In the genomic region with DNA sequence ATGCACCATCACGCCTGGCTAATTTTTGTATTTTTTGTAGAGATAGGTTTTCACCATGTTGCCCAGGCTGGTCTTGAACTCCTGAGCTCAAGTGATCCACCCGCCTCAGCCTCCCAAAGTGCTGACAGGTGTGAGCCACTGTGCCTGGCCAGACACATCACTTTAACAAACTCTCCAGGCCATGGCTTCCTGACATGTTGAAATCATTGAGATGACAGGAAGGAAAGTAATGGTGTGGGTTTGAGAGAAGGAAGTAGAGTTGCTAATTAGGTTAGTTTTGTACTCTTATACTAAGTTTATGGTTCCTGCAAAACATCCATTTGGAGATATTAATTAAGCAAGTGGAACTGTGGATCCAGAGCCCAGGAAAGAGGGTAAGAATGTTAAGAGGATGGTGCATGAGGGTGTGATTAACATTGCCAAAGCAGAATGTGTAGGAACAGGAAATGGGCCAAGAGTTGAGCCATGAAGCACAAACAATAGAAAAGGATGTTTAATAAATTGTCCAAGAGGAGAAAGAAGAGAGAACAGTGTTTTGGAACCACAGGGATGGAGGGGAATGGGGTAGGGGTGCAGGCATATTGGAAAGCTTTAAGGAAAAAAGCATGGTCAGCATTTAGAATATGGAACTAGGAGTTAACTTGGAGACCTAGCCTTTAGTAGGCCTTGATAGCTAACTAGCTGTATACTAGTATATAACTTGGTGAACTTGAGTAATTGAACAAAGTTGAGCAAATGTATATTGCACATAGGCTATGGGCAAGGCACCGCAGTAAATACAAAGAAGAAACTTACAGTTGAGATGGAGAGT, we compare ENCODE assay signal across 1 cellular context.
TF ChIP-seq lines count a peak whose summit lies in the region.

No MANE protein-coding gene starts in this region.

TF ChIP-seq in GM23338, 12 proteins besides CTCF, POLR2A, EP300 and RAD21 (continued from another document):
- TF ChIP-seq, protein P1, sequence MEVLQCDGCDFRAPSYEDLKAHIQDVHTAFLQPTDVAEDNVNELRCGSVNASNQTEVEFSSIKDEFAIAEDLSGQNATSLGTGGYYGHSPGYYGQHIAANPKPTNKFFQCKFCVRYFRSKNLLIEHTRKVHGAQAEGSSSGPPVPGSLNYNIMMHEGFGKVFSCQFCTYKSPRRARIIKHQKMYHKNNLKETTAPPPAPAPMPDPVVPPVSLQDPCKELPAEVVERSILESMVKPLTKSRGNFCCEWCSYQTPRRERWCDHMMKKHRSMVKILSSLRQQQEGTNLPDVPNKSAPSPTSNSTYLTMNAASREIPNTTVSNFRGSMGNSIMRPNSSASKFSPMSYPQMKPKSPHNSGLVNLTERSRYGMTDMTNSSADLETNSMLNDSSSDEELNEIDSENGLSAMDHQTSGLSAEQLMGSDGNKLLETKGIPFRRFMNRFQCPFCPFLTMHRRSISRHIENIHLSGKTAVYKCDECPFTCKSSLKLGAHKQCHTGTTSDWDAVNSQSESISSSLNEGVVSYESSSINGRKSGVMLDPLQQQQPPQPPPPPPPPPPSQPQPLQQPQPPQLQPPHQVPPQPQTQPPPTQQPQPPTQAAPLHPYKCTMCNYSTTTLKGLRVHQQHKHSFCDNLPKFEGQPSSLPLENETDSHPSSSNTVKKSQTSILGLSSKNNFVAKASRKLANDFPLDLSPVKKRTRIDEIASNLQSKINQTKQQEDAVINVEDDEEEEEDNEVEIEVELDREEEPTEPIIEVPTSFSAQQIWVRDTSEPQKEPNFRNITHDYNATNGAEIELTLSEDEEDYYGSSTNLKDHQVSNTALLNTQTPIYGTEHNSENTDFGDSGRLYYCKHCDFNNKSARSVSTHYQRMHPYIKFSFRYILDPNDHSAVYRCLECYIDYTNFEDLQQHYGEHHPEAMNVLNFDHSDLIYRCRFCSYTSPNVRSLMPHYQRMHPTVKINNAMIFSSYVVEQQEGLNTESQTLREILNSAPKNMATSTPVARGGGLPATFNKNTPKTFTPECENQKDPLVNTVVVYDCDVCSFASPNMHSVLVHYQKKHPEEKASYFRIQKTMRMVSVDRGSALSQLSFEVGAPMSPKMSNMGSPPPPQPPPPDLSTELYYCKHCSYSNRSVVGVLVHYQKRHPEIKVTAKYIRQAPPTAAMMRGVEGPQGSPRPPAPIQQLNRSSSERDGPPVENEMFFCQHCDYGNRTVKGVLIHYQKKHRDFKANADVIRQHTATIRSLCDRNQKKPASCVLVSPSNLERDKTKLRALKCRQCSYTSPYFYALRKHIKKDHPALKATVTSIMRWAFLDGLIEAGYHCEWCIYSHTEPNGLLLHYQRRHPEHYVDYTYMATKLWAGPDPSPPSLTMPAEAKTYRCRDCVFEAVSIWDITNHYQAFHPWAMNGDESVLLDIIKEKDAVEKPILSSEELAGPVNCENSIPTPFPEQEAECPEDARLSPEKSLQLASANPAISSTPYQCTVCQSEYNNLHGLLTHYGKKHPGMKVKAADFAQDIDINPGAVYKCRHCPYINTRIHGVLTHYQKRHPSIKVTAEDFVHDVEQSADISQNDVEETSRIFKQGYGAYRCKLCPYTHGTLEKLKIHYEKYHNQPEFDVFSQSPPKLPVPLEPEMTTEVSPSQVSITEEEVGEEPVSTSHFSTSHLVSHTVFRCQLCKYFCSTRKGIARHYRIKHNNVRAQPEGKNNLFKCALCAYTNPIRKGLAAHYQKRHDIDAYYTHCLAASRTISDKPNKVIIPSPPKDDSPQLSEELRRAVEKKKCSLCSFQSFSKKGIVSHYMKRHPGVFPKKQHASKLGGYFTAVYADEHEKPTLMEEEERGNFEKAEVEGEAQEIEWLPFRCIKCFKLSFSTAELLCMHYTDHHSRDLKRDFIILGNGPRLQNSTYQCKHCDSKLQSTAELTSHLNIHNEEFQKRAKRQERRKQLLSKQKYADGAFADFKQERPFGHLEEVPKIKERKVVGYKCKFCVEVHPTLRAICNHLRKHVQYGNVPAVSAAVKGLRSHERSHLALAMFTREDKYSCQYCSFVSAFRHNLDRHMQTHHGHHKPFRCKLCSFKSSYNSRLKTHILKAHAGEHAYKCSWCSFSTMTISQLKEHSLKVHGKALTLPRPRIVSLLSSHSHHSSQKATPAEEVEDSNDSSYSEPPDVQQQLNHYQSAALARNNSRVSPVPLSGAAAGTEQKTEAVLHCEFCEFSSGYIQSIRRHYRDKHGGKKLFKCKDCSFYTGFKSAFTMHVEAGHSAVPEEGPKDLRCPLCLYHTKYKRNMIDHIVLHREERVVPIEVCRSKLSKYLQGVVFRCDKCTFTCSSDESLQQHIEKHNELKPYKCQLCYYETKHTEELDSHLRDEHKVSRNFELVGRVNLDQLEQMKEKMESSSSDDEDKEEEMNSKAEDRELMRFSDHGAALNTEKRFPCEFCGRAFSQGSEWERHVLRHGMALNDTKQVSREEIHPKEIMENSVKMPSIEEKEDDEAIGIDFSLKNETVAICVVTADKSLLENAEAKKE (CRISPR knock-in tag; IDR thresholded peaks at IDR 0.05), result no peak
- TF ChIP-seq ZNF114 (CRISPR knock-in tag; IDR thresholded peaks at IDR 0.05) (no peak), JUNB (IDR thresholded peaks at IDR 0.05; ENCODE audit: unreplicated experiment) (no peak), EZH2 (IDR thresholded peaks at IDR 0.05; ENCODE audit: low read depth, unreplicated experiment) (no peak), NANOG (IDR thresholded peaks at IDR 0.05; ENCODE audit: borderline replicate concordance) (no peak), STAT1 (IDR thresholded peaks at IDR 0.05; ENCODE audit: unreplicated experiment) (no peak), ZNF331 (CRISPR knock-in tag; IDR thresholded peaks at IDR 0.05; ENCODE audit: low read depth) (no peak), EZH2phosphoT487 (IDR thresholded peaks at IDR 0.05; ENCODE audit: unreplicated experiment) (no peak)
- TF ChIP-seq, protein P2, sequence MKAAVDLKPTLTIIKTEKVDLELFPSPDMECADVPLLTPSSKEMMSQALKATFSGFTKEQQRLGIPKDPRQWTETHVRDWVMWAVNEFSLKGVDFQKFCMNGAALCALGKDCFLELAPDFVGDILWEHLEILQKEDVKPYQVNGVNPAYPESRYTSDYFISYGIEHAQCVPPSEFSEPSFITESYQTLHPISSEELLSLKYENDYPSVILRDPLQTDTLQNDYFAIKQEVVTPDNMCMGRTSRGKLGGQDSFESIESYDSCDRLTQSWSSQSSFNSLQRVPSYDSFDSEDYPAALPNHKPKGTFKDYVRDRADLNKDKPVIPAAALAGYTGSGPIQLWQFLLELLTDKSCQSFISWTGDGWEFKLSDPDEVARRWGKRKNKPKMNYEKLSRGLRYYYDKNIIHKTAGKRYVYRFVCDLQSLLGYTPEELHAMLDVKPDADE (IDR thresholded peaks at IDR 0.05), result no peak
